ENCODE assay signal across 17 cellular contexts in the genomic region with DNA sequence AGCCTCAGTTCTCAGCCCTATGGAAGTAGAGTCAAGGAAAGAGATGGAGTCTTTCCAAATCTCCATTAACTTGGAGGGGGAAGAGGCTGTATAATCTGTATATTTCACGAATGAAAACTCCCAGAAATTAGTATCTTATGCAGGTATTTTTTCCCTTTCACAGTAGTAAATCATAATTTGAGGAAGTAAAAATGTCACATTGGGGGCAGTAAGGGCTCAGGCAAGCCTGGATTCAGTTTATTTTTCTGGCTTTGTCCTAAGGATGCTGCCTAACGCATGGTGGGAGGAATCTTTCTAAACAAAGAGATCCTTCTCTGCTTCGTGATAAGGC. TPM values are rescaled to one million over a fixed set of nuclear protein-coding genes. Genes with fewer than 3 reads are reported as not detected.
DNase-seq lines count a peak whose midpoint lies in the region; FAIRE-seq and TF ChIP-seq lines count a peak whose summit lies in the region.
"Had no signal": no experiment of that assay in that cellular context is flagged by ENCODE, and none has a peak within 500 bp of the region (broad histone marks: within the 10 kb centered on the region; RNA-seq: fewer than 3 reads in every experiment).

No MANE protein-coding gene starts in this region.

- H3K4me2 ChIP-seq in neural progenitor cell, result peak overlapping the region; percentile 14

- no peak for TF ChIP-seq CTCF in neural progenitor cell (IDR thresholded peaks at IDR 0.05)

- H3K36me3 ChIP-seq in ACC112 (ENCODE audit: insufficient read depth, low read length) (no peaks in the 10 kb centered on the region), esophagus (ENCODE audit: control insufficient read depth in 2 of 2, insufficient read depth in 2 of 2, low read length in 1 of 2) (peaks cover 0 to 14% of the 10 kb centered on the region in 2 donors), neural progenitor cell (no peaks in the 10 kb centered on the region)
- H3K36me3 ChIP-seq: SJCRH30 had no signal

- H4K20me1 ChIP-seq in neural progenitor cell (ENCODE audit: low read depth), result no peaks in the 10 kb centered on the region

- H2AFZ ChIP-seq in ACC112 (ENCODE audit: low read length, unreplicated experiment) (no peak overlapping the region), neural progenitor cell (replicated peaks) (peak overlapping the region; percentile 85)

- 25 to 35% methylated on average over 3 of the region's 3 CpGs for WGBS in esophagus, 2 donors

- H3K27ac ChIP-seq in ACC112 (ENCODE audit: low read depth, low read length) (0 out of 2 replicates have a peak overlapping the region, but pooled peaks have one; percentile 18), esophagus (ENCODE audit: low read depth in 2 of 2, low read length in 1 of 2) (peak overlapping the region; percentile 41 to 43), neural progenitor cell (no peak overlapping the region)
- H3K27ac ChIP-seq: SJCRH30 had no signal

- H3K79me2 ChIP-seq in ACC112 (ENCODE audit: control insufficient read depth, insufficient read depth, low read length, unreplicated experiment) (no peaks in the 10 kb centered on the region), neural progenitor cell (ENCODE audit: low read depth) (no peaks in the 10 kb centered on the region)

- no peak overlapping the region for H3K4me3 Mint-ChIP-seq in neural progenitor cell
- H3K4me3 Mint-ChIP-seq: activated naive CD4-positive, alpha-beta T cell treated with anti-CD3 and anti-CD28 coated beads, Interleukin-2, amount 50 U/mL, for 24 hours; B cell had no signal

- peaks cover 25% of the 10 kb centered on the region for H3F3A ChIP-seq in neural progenitor cell (ENCODE audit: low read depth)

- no peak for TF ChIP-seq POLR2A in GM12891 (IDR thresholded peaks at IDR 0.05; ENCODE audit: low read depth, low read length)

- H3K9ac ChIP-seq in neural progenitor cell, result no peak overlapping the region

- H3K27me3 ChIP-seq in ACC112 (ENCODE audit: insufficient read depth, low read length), result no peaks in the 10 kb centered on the region
- no peaks in the 10 kb centered on the region for H3K27me3 ChIP-seq in esophagus (ENCODE audit: control insufficient read depth in 1 of 2, insufficient read depth in 2 of 2, low read length in 2 of 2)
- peaks cover 11% of the 10 kb centered on the region for H3K27me3 ChIP-seq in neural progenitor cell
- H3K27me3 ChIP-seq: SJCRH30 had no signal

- H3K9me3 Mint-ChIP-seq in neural progenitor cell, result no peaks in the 10 kb centered on the region
- H3K9me3 Mint-ChIP-seq: activated naive CD4-positive, alpha-beta T cell treated with anti-CD3 and anti-CD28 coated beads, Interleukin-2, amount 50 U/mL, for 24 hours had no signal

- H3K4me3 ChIP-seq in ACC112 (ENCODE audit: low read depth, low read length) (no peak overlapping the region), esophagus (ENCODE audit: low read depth in 1 of 2, low read length in 2 of 2) (no peak overlapping the region), neural progenitor cell (no peak overlapping the region)
- H3K4me3 ChIP-seq: GM12878, SJCRH30 had no signal

- no peaks in the 10 kb centered on the region for H3K9me3 ChIP-seq in esophagus (ENCODE audit: control insufficient read depth in 2 of 2, insufficient read depth in 1 of 2, low read depth in 1 of 2, low read length in 1 of 2)
- no peaks in the 10 kb centered on the region for H3K9me3 ChIP-seq in neural progenitor cell (ENCODE audit: low read depth)
- H3K9me3 ChIP-seq: SJCRH30 had no signal

- peaks cover 13% of the 10 kb centered on the region for H3K27me3 Mint-ChIP-seq in neural progenitor cell (ENCODE audit: insufficient read depth, low read depth)
- H3K27me3 Mint-ChIP-seq: activated naive CD4-positive, alpha-beta T cell treated with anti-CD3 and anti-CD28 coated beads, Interleukin-2, amount 50 U/mL, for 24 hours; B cell had no signal

- DNase-seq in OCI-M1 (lab: John Stamatoyannopoulos, UW) (peak; percentile 64), neural progenitor cell (ENCODE audit: low spot score) (no peak), NAMALWA (ENCODE audit: low spot score) (no peak), hippocampal formation (lab: John Stamatoyannopoulos, UW) (no peak), GM12891 (ENCODE audit: insufficient read length, low spot score) (no peak), frontal cortex (ENCODE audit: low spot score in 2 of 2) (no peak)
- DNase-seq: GOT3; left cardiac atrium; NCI-H1417; NCI-H524 treated with DMSO at 0.1 percent for 48 hours; SJCRH30; stimulated activated CD4-positive, alpha-beta T cell treated with anti-CD3 and anti-CD28 coated beads, Interleukin-1b, Interleukin-23, amount 100 ng/mL, for 48 hours had no signal

- peaks cover 1% of the 10 kb centered on the region for H3K36me3 Mint-ChIP-seq in neural progenitor cell
- H3K36me3 Mint-ChIP-seq: activated naive CD4-positive, alpha-beta T cell treated with anti-CD3 and anti-CD28 coated beads, Interleukin-2, amount 50 U/mL, for 24 hours had no signal

- FAIRE-seq in GM12891 (lab: Jason Lieb, UNC) (no peak), frontal cortex (lab: Jason Lieb, UNC) (no peak)
- FAIRE-seq: GM12878 had no signal

- H3K4me1 Mint-ChIP-seq in neural progenitor cell, result peaks cover 16% of the 10 kb centered on the region

- peak overlapping the region; percentile 82 for H3K27ac Mint-ChIP-seq in neural progenitor cell
- H3K27ac Mint-ChIP-seq: activated naive CD4-positive, alpha-beta T cell treated with anti-CD3 and anti-CD28 coated beads, Interleukin-2, amount 50 U/mL, for 24 hours; B cell had no signal

- H3K4me1 ChIP-seq in ACC112 (ENCODE audit: control insufficient read depth, insufficient read depth, low read length, unreplicated experiment), result peaks cover 10% of the 10 kb centered on the region
- H3K4me1 ChIP-seq in esophagus (ENCODE audit: control insufficient read depth in 2 of 2, insufficient read depth in 2 of 2, low read length in 1 of 2), result peaks cover 3 to 8% of the 10 kb centered on the region in 2 donors
- H3K4me1 ChIP-seq in neural progenitor cell, result peaks cover 19% of the 10 kb centered on the region
- H3K4me1 ChIP-seq: SJCRH30 had no signal

TF ChIP-seq in GM12891, 5 proteins besides CTCF, POLR2A, EP300 and RAD21:
- TF ChIP-seq POLR2AphosphoS5 (IDR thresholded peaks at IDR 0.05; ENCODE audit: low read depth, low read length), result no peak
- no peak for TF ChIP-seq PAX5 (IDR thresholded peaks at IDR 0.05; ENCODE audit: insufficient read depth, low read length, severe bottlenecking)
- TF ChIP-seq POU2F2 (IDR thresholded peaks at IDR 0.05; ENCODE audit: low read depth, low read length), result no peak
- no peak for TF ChIP-seq SPI1 (IDR thresholded peaks at IDR 0.05; ENCODE audit: low read depth, low read length)
- no peak for TF ChIP-seq TAF1 (IDR thresholded peaks at IDR 0.05; ENCODE audit: low read depth, low read length)

RNA-seq across cellular contexts. Expression of gene DNASE1L3, which starts 35.7 kb away (rescaled TPM):
- 10 to 100 TPM in 1 of 2 donors, 1 to 10 TPM in 1; 7.5 to 39.3 TPM for polyA plus RNA-seq in esophagus
- not detected in 2 replicates for total RNA-seq in neural progenitor cell (ENCODE audit: low replicate concordance)
- 6.6 TPM for polyA plus RNA-seq in GM12891 (2012; ENCODE audit: low read depth, missing spikeins)
- 0.41 TPM for total RNA-seq in frontal cortex
- total RNA-seq: SJCRH30 had no signal
